ENCODE assay signal across 8 cellular contexts in genomic region chr3:115146418-115147328, GRCh38. TPM values are rescaled to one million over a fixed set of nuclear protein-coding genes. Genes with fewer than 3 reads are reported as not detected.
DNase-seq lines count a peak whose midpoint lies in the region; ATAC-seq and TF ChIP-seq lines count a peak whose summit lies in the region.

TSS of gene ZBTB20 (minus strand) at chr3:115147288.

- intact Hi-C loops in lower leg skin (cut with DNase I; ENCODE audit: low total_unique reads), result no loop called here

- ATAC-seq in HG03039 (IDR thresholded peaks at IDR 0.05; ENCODE audit: unreplicated experiment), result peak; percentile 22

- no peak for TF ChIP-seq POLR2A in lower leg skin (IDR thresholded peaks at IDR 0.05)

- no peak for TF ChIP-seq CTCF in lower leg skin (IDR thresholded peaks at IDR 0.05)

- 0% methylated on average over 43 to 44 of the region's 72 CpGs for WGBS in lower leg skin, 2 donors

- peak within 1 kb of the TSS; percentile 72 for H3K4me3 ChIP-seq in lower leg skin (ENCODE audit: low read depth, poor library complexity, severe bottlenecking)

- DNase-seq in NCI-H510A (lab: John Stamatoyannopoulos, UW), result peak; percentile 45
- no peak for DNase-seq in NCI-H510A treated with DMSO at 0.1 percent for 48 hours (lab: John Stamatoyannopoulos, UW)
- peak; percentile 45 for DNase-seq in NCI-H345 treated with DMSO at 0.1 percent for 48 hours (lab: John Stamatoyannopoulos, UW; ENCODE audit: unreplicated experiment)
- DNase-seq in activated CD4-positive, alpha-beta T cell treated with anti-CD3 and anti-CD28 coated beads, Interleukin-2, amount 50 U/mL, for 4 hours, result peak; percentile 65 to 68
- peak; percentile 82 for DNase-seq in dermis blood vessel endothelial cell
- peak; percentile 51 to 93 for DNase-seq in lower leg skin (ENCODE audit: low spot score in 2 of 2)
- DNase-seq in stimulated activated CD4-positive, alpha-beta T cell treated with anti-CD3 and anti-CD28 coated beads, TNF-alpha, amount 100 ng/mL, for 24 hours (ENCODE audit: low read depth in 3 of 3), result peak; percentile 33 to 53 (median 53)

RNA-seq across cellular contexts. Expression of gene ZBTB20, which starts in this region (rescaled TPM):
- total RNA-seq in dermis blood vessel endothelial cell, result 24.0 and 25.4 TPM in 2 replicates
- 10 to 100 TPM; 22.5 to 41.9 (median 33.1) TPM for total RNA-seq in lower leg skin
